Comparison of ENCODE assay signal across 9 cellular contexts in the genomic region with DNA sequence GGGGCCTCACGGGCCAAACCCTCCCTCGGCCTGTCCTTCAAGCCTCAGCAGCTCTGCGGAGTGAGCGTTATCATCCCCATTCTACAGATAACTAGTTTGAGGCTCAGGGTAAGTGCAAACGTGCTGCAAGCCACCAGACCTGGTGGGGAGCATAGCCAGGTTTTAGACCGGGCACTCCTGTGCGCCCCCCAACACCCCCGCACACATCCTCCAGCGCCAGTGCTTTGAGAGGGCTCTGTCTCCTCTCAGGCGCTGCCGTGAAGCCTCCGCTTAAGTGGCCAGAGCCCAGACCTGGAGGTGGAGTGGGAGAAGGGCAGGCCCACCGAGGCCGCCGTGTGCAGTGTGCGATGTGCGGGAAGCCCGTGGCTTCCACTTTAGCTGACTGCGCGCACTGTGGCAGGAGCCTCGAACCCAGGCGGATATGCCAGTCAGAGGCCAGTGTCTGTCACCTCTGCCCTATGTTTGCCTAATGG. TPM values are rescaled to one million over a fixed set of nuclear protein-coding genes. Genes with fewer than 3 reads are reported as not detected.
A peak's percentile ranks its signal among the peaks of the same experiment; 100 is the strongest.
DNase-seq lines count a peak whose midpoint lies in the region; ATAC-seq and TF ChIP-seq lines count a peak whose summit lies in the region.
"Had no signal": no experiment of that assay in that cellular context is flagged by ENCODE, and none has a peak within 500 bp of the region (broad histone marks: within the 10 kb centered on the region; RNA-seq: fewer than 3 reads in every experiment).

No MANE protein-coding gene starts in this region.

- peak overlapping the region; percentile 94 to 100 (median 97) for H3K27ac Mint-ChIP-seq in IgD-negative memory B cell

- no peak for DNase-seq in caudate nucleus (lab: John Stamatoyannopoulos, UW)
- no peak for DNase-seq in osteoblast (ENCODE audit: insufficient read length, low spot score, missing footprints)
- no peak for DNase-seq in DMS 273 treated with DMSO at 0.1 percent for 48 hours (lab: John Stamatoyannopoulos, UW)
- DNase-seq in DMS79 (lab: John Stamatoyannopoulos, UW): no peak
- DNase-seq in NCI-H187 (lab: John Stamatoyannopoulos, UW): no peak
- DNase-seq: NCI-H82 had no signal

- H3K9me2 ChIP-seq in DOHH2 (replicated peaks; ENCODE audit: control insufficient read depth, low read length): no peaks in the 10 kb centered on the region

- H3K4me2 ChIP-seq in DOHH2 (ENCODE audit: low read length) (peak overlapping the region; percentile 82), osteoblast (ENCODE audit: insufficient read depth, low read length) (no peak overlapping the region)

- peak overlapping the region; percentile 85 for H3K27ac ChIP-seq in DOHH2 (ENCODE audit: low read depth, low read length)
- H3K27ac ChIP-seq in caudate nucleus (ENCODE audit: low read depth, low read length): peak overlapping the region; percentile 84
- H3K27ac ChIP-seq in osteoblast (ENCODE audit: low read depth, low read length): no peak overlapping the region

- no peaks in the 10 kb centered on the region for H3K27me3 Mint-ChIP-seq in IgD-negative memory B cell

- no peak for ATAC-seq in GM18867 (IDR thresholded peaks at IDR 0.05; ENCODE audit: unreplicated experiment)

- peaks cover 96% of the 10 kb centered on the region for H3K79me2 ChIP-seq in DOHH2 (ENCODE audit: control insufficient read depth, low read length)
- peaks cover 75% of the 10 kb centered on the region for H3K79me2 ChIP-seq in osteoblast (ENCODE audit: insufficient read depth, low read length)

- H3K27me3 ChIP-seq in DOHH2 (ENCODE audit: control insufficient read depth, low read length) (no peaks in the 10 kb centered on the region), osteoblast (ENCODE audit: insufficient read depth, low read length) (no peaks in the 10 kb centered on the region)

- peaks cover 67 to 70% (median 70%) of the 10 kb centered on the region in 3 donors for H3K4me1 Mint-ChIP-seq in IgD-negative memory B cell

- TF ChIP-seq CTCF in DOHH2 (IDR thresholded peaks at IDR 0.05; ENCODE audit: low read depth, low read length, poor library complexity, severe bottlenecking) (no peak), osteoblast (IDR thresholded peaks at IDR 0.05; ENCODE audit: extremely low read depth, low read depth, low read length) (no peak)

- H3K4me1 ChIP-seq in DOHH2 (ENCODE audit: control insufficient read depth, low read length) (peaks cover 90% of the 10 kb centered on the region), osteoblast (ENCODE audit: insufficient read depth, low read length) (peaks cover 48% of the 10 kb centered on the region)

- peak overlapping the region; percentile 74 to 100 (median 98) for H3K4me3 Mint-ChIP-seq in IgD-negative memory B cell

- H2AFZ ChIP-seq in osteoblast (ENCODE audit: low read length): no peak overlapping the region

- H4K20me1 ChIP-seq in DOHH2 (ENCODE audit: control insufficient read depth, insufficient read depth, low read depth, low read length) (peaks cover 27% of the 10 kb centered on the region), osteoblast (ENCODE audit: insufficient read depth, low read length) (peaks cover 29% of the 10 kb centered on the region)

- no peaks in the 10 kb centered on the region for H3K36me3 Mint-ChIP-seq in IgD-negative memory B cell

- H3K36me3 ChIP-seq in DOHH2 (ENCODE audit: control insufficient read depth, low read length) (peaks cover 62% of the 10 kb centered on the region), osteoblast (ENCODE audit: insufficient read depth, low read length) (peaks cover 3% of the 10 kb centered on the region)

- H3K9me3 Mint-ChIP-seq in IgD-negative memory B cell: no peaks in the 10 kb centered on the region

- no peaks in the 10 kb centered on the region for H3K9me3 ChIP-seq in DOHH2 (ENCODE audit: control insufficient read depth, insufficient read depth, low read length)
- no peaks in the 10 kb centered on the region for H3K9me3 ChIP-seq in osteoblast (ENCODE audit: low read depth, low read length)

- H3F3A ChIP-seq in DOHH2 (ENCODE audit: control insufficient read depth, insufficient read depth): peaks cover 24% of the 10 kb centered on the region

- peak overlapping the region; percentile 97 for H3K4me3 ChIP-seq in DOHH2 (ENCODE audit: low read length)
- peak overlapping the region; percentile 89 for H3K4me3 ChIP-seq in osteoblast (ENCODE audit: insufficient read depth, low read length)

RNA-seq across cellular contexts. Expression of a gene that starts 1.6 kb away (rescaled TPM):
- polyA plus RNA-seq in IgD-negative memory B cell: 101 TPM
- total RNA-seq in osteoblast: 104 and 113 TPM in 2 replicates

RNA-seq across cellular contexts. Expression of a gene that starts 56.9 kb away (rescaled TPM):
- 22.1 TPM for polyA plus RNA-seq in IgD-negative memory B cell
- 12.4 and 18.1 TPM in 2 replicates for total RNA-seq in osteoblast
